In genomic region chr5:54799645-54800044, GRCh38 we compare ENCODE assay signal across 18 cellular contexts.
A peak's percentile ranks its signal among the peaks of the same experiment; 100 is the strongest.
DNase-seq lines count a peak whose midpoint lies in the region; ATAC-seq and FAIRE-seq lines count a peak whose summit lies in the region.
"Had no signal": no experiment of that assay in that cellular context is flagged by ENCODE, and none has a peak within 500 bp of the region (broad histone marks: within the 10 kb centered on the region; RNA-seq: fewer than 3 reads in every experiment).

No MANE protein-coding gene starts in this region.

- no peaks in the 10 kb centered on the region for H3K36me3 Mint-ChIP-seq in memory B cell

- H3K4me3 Mint-ChIP-seq in memory B cell: no peak overlapping the region
- H3K4me3 Mint-ChIP-seq: activated naive CD8-positive, alpha-beta T cell treated with anti-CD3 and anti-CD28 coated beads, Interleukin-2, amount 50 U/mL, for 24 hours; central memory CD8-positive, alpha-beta T cell; endodermal cell had no signal

- no peak for FAIRE-seq in GM19239 (lab: Jason Lieb, UNC)
- FAIRE-seq: frontal cortex had no signal

- no peaks in the 10 kb centered on the region for H3K27me3 Mint-ChIP-seq in memory B cell

- no peak for DNase-seq in memory B cell (ENCODE audit: low spot score in 2 of 2)
- DNase-seq in epidermal melanocyte (ENCODE audit: insufficient read length, low spot score): no peak
- DNase-seq in GM19239 (ENCODE audit: insufficient read length, low spot score): no peak
- no peak for DNase-seq in hypothalamus (lab: John Stamatoyannopoulos, UW)
- DNase-seq in SIG-M5 treated with dmso at 0.1 percent for 504 hours (lab: John Stamatoyannopoulos, UW; ENCODE audit: unreplicated experiment): no peak
- DNase-seq: activated naive CD8-positive, alpha-beta T cell treated with anti-CD3 and anti-CD28 coated beads, Interleukin-2, amount 50 U/mL, for 24 hours; activated T-cell treated with anti-CD3 and anti-CD28 coated beads for 4 hours; endodermal cell; HCEC 1CT; midbrain; NCI-H2029 treated with DMSO at 0.1 percent for 48 hours; NCI-H748 treated with DMSO at 0.1 percent for 48 hours; occipital lobe had no signal

- no peaks in the 10 kb centered on the region for H3K9me3 Mint-ChIP-seq in memory B cell
- H3K9me3 Mint-ChIP-seq: activated naive CD8-positive, alpha-beta T cell treated with anti-CD3 and anti-CD28 coated beads, Interleukin-2, amount 50 U/mL, for 24 hours; central memory CD8-positive, alpha-beta T cell; endodermal cell had no signal

- H3K27ac Mint-ChIP-seq in memory B cell: no peak overlapping the region
- H3K27ac Mint-ChIP-seq: activated naive CD8-positive, alpha-beta T cell treated with anti-CD3 and anti-CD28 coated beads, Interleukin-2, amount 50 U/mL, for 24 hours; endodermal cell had no signal

- H3K4me1 Mint-ChIP-seq in memory B cell: peaks cover 15% of the 10 kb centered on the region
- H3K4me1 Mint-ChIP-seq: endodermal cell had no signal

- ATAC-seq in GM19035 (IDR thresholded peaks at IDR 0.05; ENCODE audit: unreplicated experiment) (peak; percentile 74), HG02610 (IDR thresholded peaks at IDR 0.05; ENCODE audit: unreplicated experiment) (peak; percentile 80), HG03354 (IDR thresholded peaks at IDR 0.05; ENCODE audit: poor library complexity, severe bottlenecking, unreplicated experiment) (peak; percentile 94), memory B cell (ENCODE audit: low read depth) (peak; percentile 95)
- ATAC-seq: activated naive CD8-positive, alpha-beta T cell treated with anti-CD3 and anti-CD28 coated beads, Interleukin-2, amount 50 U/mL, for 24 hours had no signal
